7 cellular contexts compared by ENCODE assay signal in genomic region chr17:60754057-60754604, GRCh38.
"Had no signal": no experiment of that assay in that cellular context is flagged by ENCODE, and none has a peak within 500 bp of the region (broad histone marks: within the 10 kb centered on the region; RNA-seq: fewer than 3 reads in every experiment).

No MANE protein-coding gene starts in this region.

- H3K27ac Mint-ChIP-seq: GM23338, H9 had no signal

- H2AFZ ChIP-seq: GM23338 had no signal

- H3K4me3 ChIP-seq: GM23338 had no signal

- H3K4me2 ChIP-seq: GM23338 had no signal

- DNase-seq: H9, HCEC 1CT, KG1 had no signal

- H3K27ac ChIP-seq: HL-60 had no signal

- FAIRE-seq: H1 had no signal

- H3K27me3 Mint-ChIP-seq: IgD-negative memory B cell had no signal

- H3K4me3 Mint-ChIP-seq: GM23338, H9, IgD-negative memory B cell had no signal

- ATAC-seq: GM23338 had no signal
